16 cellular contexts compared by ENCODE assay signal in the genomic region with DNA sequence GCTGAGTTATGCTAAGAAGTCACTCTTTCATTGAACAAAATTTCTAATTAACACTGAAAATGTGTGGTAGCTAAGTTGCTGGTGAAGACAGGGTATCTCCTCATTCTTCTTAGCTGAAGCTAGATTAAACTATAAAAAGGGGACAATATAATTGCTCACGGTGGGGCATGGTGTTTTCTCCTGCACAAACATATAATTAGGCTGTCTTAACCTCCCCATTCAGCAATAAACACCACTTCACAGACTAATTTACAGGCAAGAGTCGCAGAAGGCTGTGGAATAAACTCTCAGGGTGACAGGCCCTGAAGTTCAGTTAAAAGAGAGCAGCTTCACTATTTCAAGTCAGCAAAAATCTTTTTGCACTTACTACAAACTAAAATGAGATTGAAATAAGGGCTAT.
DNase-seq lines count a peak whose midpoint lies in the region; ATAC-seq and TF ChIP-seq lines count a peak whose summit lies in the region.
"Had no signal": no experiment of that assay in that cellular context is flagged by ENCODE, and none has a peak within 500 bp of the region (broad histone marks: within the 10 kb centered on the region; RNA-seq: fewer than 3 reads in every experiment).

No MANE protein-coding gene starts in this region.

- H2AK5ac ChIP-seq in neuronal stem cell (ENCODE audit: low read depth, low read length), result no peak overlapping the region

- no peak overlapping the region for H3K27ac Mint-ChIP-seq in activated naive CD4-positive, alpha-beta T cell treated with anti-CD3 and anti-CD28 coated beads for 36 hours
- H3K27ac Mint-ChIP-seq in activated CD8-positive, alpha-beta T cell treated with anti-CD3 and anti-CD28 coated beads, Interleukin-2, amount 10 ng/mL, durations not matched to agents 7 days and 5 days, result no peak overlapping the region
- H3K27ac Mint-ChIP-seq: CD4-positive, alpha-beta memory T cell had no signal

- H3K79me1 ChIP-seq in neuronal stem cell (ENCODE audit: low read depth, low read length), result no peaks in the 10 kb centered on the region

- no peaks in the 10 kb centered on the region for H3K9me3 ChIP-seq in HEK293 (ENCODE audit: control insufficient read depth, insufficient read depth, low read depth, low read length)
- H3K9me3 ChIP-seq in SK-N-MC (ENCODE audit: low read depth, low read length), result no peaks in the 10 kb centered on the region
- H3K9me3 ChIP-seq in neuronal stem cell (replicated peaks in 1 of 2; ENCODE audit: control insufficient read depth in 2 of 2, insufficient read depth in 1 of 2, low read depth in 1 of 2, low read length in 2 of 2), result no peaks in the 10 kb centered on the region
- H3K9me3 ChIP-seq in right lobe of liver, result no peaks in the 10 kb centered on the region
- H3K9me3 ChIP-seq: BE2C, HAP-1 had no signal

- no peak overlapping the region for H3K4me2 ChIP-seq in neuronal stem cell (ENCODE audit: insufficient read depth, low read length, poor library complexity, severe bottlenecking)

- no peak overlapping the region for H3K4me3 Mint-ChIP-seq in activated naive CD4-positive, alpha-beta T cell treated with anti-CD3 and anti-CD28 coated beads for 36 hours
- H3K4me3 Mint-ChIP-seq in activated CD8-positive, alpha-beta T cell treated with anti-CD3 and anti-CD28 coated beads, Interleukin-2, amount 10 ng/mL, durations not matched to agents 7 days and 5 days, result no peak overlapping the region
- H3K4me3 Mint-ChIP-seq: CD4-positive, alpha-beta memory T cell had no signal

- CTCF ChIA-PET in HEK293 (lab: Yijun Ruan, JAX), result interaction anchor here (0.6 to 1.0 kb wide), 3 partner anchors 61 to 777 kb away, joined by 3 read pairs; no protein-coding TSS in a partner anchor
- CTCF ChIA-PET in activated naive CD4-positive, alpha-beta T cell treated with anti-CD3 and anti-CD28 coated beads for 36 hours (lab: Charles Lee), result no interaction called here
- CTCF ChIA-PET in activated CD8-positive, alpha-beta T cell treated with anti-CD3 and anti-CD28 coated beads, Interleukin-2, amount 10 ng/mL, durations not matched to agents 7 days and 5 days (lab: Charles Lee), result no interaction called here

- no peak overlapping the region for H3K14ac ChIP-seq in neuronal stem cell (ENCODE audit: low read length)

- no peak overlapping the region for H4K91ac ChIP-seq in neuronal stem cell (ENCODE audit: low read depth, low read length, poor library complexity)

- H4K8ac ChIP-seq in neuronal stem cell (ENCODE audit: low read depth, low read length), result no peak overlapping the region

- TF ChIP-seq CTCF in HEK293 (tag by site-specific recombination; IDR thresholded peaks at IDR 0.05) (no peak), right lobe of liver (IDR thresholded peaks at IDR 0.05) (no peak)

- H3K4me3 ChIP-seq in ACC112 (ENCODE audit: low read depth, low read length) (no peak overlapping the region), HEK293 (ENCODE audit: low read depth, low read length) (no peak overlapping the region), SK-N-MC (peak overlapping the region; percentile 48), neuronal stem cell (ENCODE audit: low read length in 2 of 2) (no peak overlapping the region), right lobe of liver (no peak overlapping the region)
- H3K4me3 ChIP-seq: HAP-1 had no signal

- H3K9ac ChIP-seq in SK-N-MC (ENCODE audit: insufficient read length), result peak overlapping the region; percentile 44
- H3K9ac ChIP-seq in neuronal stem cell (ENCODE audit: low read depth, low read length, poor library complexity), result no peak overlapping the region

- no peak overlapping the region for H3K23ac ChIP-seq in neuronal stem cell (ENCODE audit: low read depth, low read length, poor library complexity)

- H3K79me2 ChIP-seq in ACC112 (ENCODE audit: control insufficient read depth, insufficient read depth, low read length, unreplicated experiment), result no peaks in the 10 kb centered on the region

- no peak overlapping the region for H2BK120ac ChIP-seq in neuronal stem cell (ENCODE audit: low read depth, low read length)

- TF ChIP-seq POLR2A in right lobe of liver (IDR thresholded peaks at IDR 0.05), result no peak

- POLR2A ChIA-PET in HEK293 (lab: Yijun Ruan, JAX), result no interaction called here
- POLR2A ChIA-PET in activated CD8-positive, alpha-beta T cell treated with anti-CD3 and anti-CD28 coated beads, Interleukin-2, amount 10 ng/mL, durations not matched to agents 7 days and 5 days (lab: Charles Lee), result no interaction called here

- no peak for ATAC-seq in right lobe of liver
- ATAC-seq in activated CD8-positive, alpha-beta T cell treated with anti-CD3 and anti-CD28 coated beads, Interleukin-2, amount 10 ng/mL, durations not matched to agents 7 days and 5 days, result no peak

- no peak overlapping the region for H2BK15ac ChIP-seq in neuronal stem cell (ENCODE audit: low read length)

- H3K18ac ChIP-seq in neuronal stem cell (ENCODE audit: low read length), result no peak overlapping the region

- H2AFZ ChIP-seq in ACC112 (ENCODE audit: low read length, unreplicated experiment) (no peak overlapping the region), neuronal stem cell (ENCODE audit: low read length) (no peak overlapping the region)

- H2BK12ac ChIP-seq in neuronal stem cell (ENCODE audit: low read length), result no peak overlapping the region

- no peaks in the 10 kb centered on the region for H3K9me3 Mint-ChIP-seq in activated naive CD4-positive, alpha-beta T cell treated with anti-CD3 and anti-CD28 coated beads for 36 hours
- no peaks in the 10 kb centered on the region for H3K9me3 Mint-ChIP-seq in activated CD8-positive, alpha-beta T cell treated with anti-CD3 and anti-CD28 coated beads, Interleukin-2, amount 10 ng/mL, durations not matched to agents 7 days and 5 days (ENCODE audit: insufficient read depth)

- no peak overlapping the region for H3K4ac ChIP-seq in neuronal stem cell (ENCODE audit: low read length)

- intact Hi-C loops in right lobe of liver (cut with DNase I), result no loop called here
- intact Hi-C loops in activated naive CD4-positive, alpha-beta T cell treated with anti-CD3 and anti-CD28 coated beads for 36 hours (cut with micrococcal nuclease), result no loop called here

- H3K27me3 ChIP-seq in ACC112 (ENCODE audit: insufficient read depth, low read length) (no peaks in the 10 kb centered on the region), neuronal stem cell (ENCODE audit: control insufficient read depth in 3 of 3, insufficient read depth in 3 of 3, low read depth in 1 of 3, low read length in 3 of 3) (no peaks in the 10 kb centered on the region), right lobe of liver (no peaks in the 10 kb centered on the region)
- H3K27me3 ChIP-seq: BE2C had no signal

- no CpG with 5 or more reads among the region's 2 CpGs for WGBS in neuronal stem cell (ENCODE audit: extremely low coverage in 2 of 2, insufficient read length in 2 of 2, insufficient replicate concordance in 1 of 2), 2 donors
- 50% methylated on average over 2 of the region's 2 CpGs for WGBS in right lobe of liver (ENCODE audit: insufficient coverage, low coverage, low lambda C conversion rate, missing lambda C conversion rate)

- peaks cover 16% of the 10 kb centered on the region for H3K4me1 ChIP-seq in ACC112 (ENCODE audit: control insufficient read depth, insufficient read depth, low read length, unreplicated experiment)
- peaks cover 6% of the 10 kb centered on the region; the same call in 1 of the 2 replicates for H3K4me1 ChIP-seq in HEK293 (ENCODE audit: control insufficient read depth, insufficient read depth, low read length)
- peaks cover 0 to 11% of the 10 kb centered on the region in 2 donors for H3K4me1 ChIP-seq in neuronal stem cell (ENCODE audit: control insufficient read depth in 2 of 2, insufficient read depth in 1 of 2, low read depth in 1 of 2, low read length in 2 of 2)
- no peaks in the 10 kb centered on the region for H3K4me1 ChIP-seq in right lobe of liver
- H3K4me1 ChIP-seq: BE2C, HAP-1 had no signal

- no peak for DNase-seq in SK-N-MC (ENCODE audit: low read depth, low spot score)
- no peak for DNase-seq in neuronal stem cell (ENCODE audit: low spot score)
- DNase-seq in right lobe of liver, result no peak
- DNase-seq in activated naive CD4-positive, alpha-beta T cell treated with anti-CD3 and anti-CD28 coated beads for 36 hours, result no peak
- no peak for DNase-seq in activated CD8-positive, alpha-beta T cell treated with anti-CD3 and anti-CD28 coated beads, Interleukin-2, amount 10 ng/mL, durations not matched to agents 7 days and 5 days
- DNase-seq in NCI-H187 treated with DMSO at 0.1 percent for 48 hours (lab: John Stamatoyannopoulos, UW), result no peak
- DNase-seq: BE2C; CD4-positive, alpha-beta memory T cell; DMS153; DMS79 treated with DMSO at 0.1 percent for 48 hours; EL had no signal

- H3K4me1 Mint-ChIP-seq in activated naive CD4-positive, alpha-beta T cell treated with anti-CD3 and anti-CD28 coated beads for 36 hours (ENCODE audit: low read depth), result no peaks in the 10 kb centered on the region
- no peaks in the 10 kb centered on the region for H3K4me1 Mint-ChIP-seq in activated CD8-positive, alpha-beta T cell treated with anti-CD3 and anti-CD28 coated beads, Interleukin-2, amount 10 ng/mL, durations not matched to agents 7 days and 5 days (ENCODE audit: low read depth)
- H3K4me1 Mint-ChIP-seq: CD4-positive, alpha-beta memory T cell had no signal

- H2BK5ac ChIP-seq in neuronal stem cell (ENCODE audit: low read length), result no peak overlapping the region

- H3K36me3 Mint-ChIP-seq in activated naive CD4-positive, alpha-beta T cell treated with anti-CD3 and anti-CD28 coated beads for 36 hours (ENCODE audit: low read depth), result no peaks in the 10 kb centered on the region
- no peaks in the 10 kb centered on the region for H3K36me3 Mint-ChIP-seq in activated CD8-positive, alpha-beta T cell treated with anti-CD3 and anti-CD28 coated beads, Interleukin-2, amount 10 ng/mL, durations not matched to agents 7 days and 5 days (ENCODE audit: low read depth)
- H3K36me3 Mint-ChIP-seq: CD4-positive, alpha-beta memory T cell had no signal

- no peaks in the 10 kb centered on the region for H3K36me3 ChIP-seq in ACC112 (ENCODE audit: insufficient read depth, low read length)
- H3K36me3 ChIP-seq in HEK293 (ENCODE audit: control insufficient read depth in 2 of 2, insufficient read depth in 1 of 2, low read length in 2 of 2), result no peaks in the 10 kb centered on the region
- H3K36me3 ChIP-seq in SK-N-MC (ENCODE audit: insufficient read depth, low read length), result no peaks in the 10 kb centered on the region
- no peaks in the 10 kb centered on the region for H3K36me3 ChIP-seq in neuronal stem cell (replicated peaks in 1 of 2; ENCODE audit: control insufficient read depth in 2 of 2, insufficient read depth in 2 of 2, low read length in 2 of 2)
- no peaks in the 10 kb centered on the region for H3K36me3 ChIP-seq in right lobe of liver
- H3K36me3 ChIP-seq: BE2C, HAP-1 had no signal

- peak overlapping the region; percentile 63 for H3K27ac ChIP-seq in ACC112 (ENCODE audit: low read depth, low read length)
- no peak overlapping the region for H3K27ac ChIP-seq in HEK293 (ENCODE audit: extremely low read depth, low read depth, low read length)
- peak overlapping the region; percentile 99 for H3K27ac ChIP-seq in SK-N-MC
- peak overlapping the region; percentile 24 for H3K27ac ChIP-seq in neuronal stem cell (replicated peaks; ENCODE audit: low read length)
- H3K27ac ChIP-seq in right lobe of liver, result no peak overlapping the region
- H3K27ac ChIP-seq: C4-2B, HL-60 had no signal

- H3K27me3 Mint-ChIP-seq in activated naive CD4-positive, alpha-beta T cell treated with anti-CD3 and anti-CD28 coated beads for 36 hours (ENCODE audit: low read depth), result no peaks in the 10 kb centered on the region
- H3K27me3 Mint-ChIP-seq in activated CD8-positive, alpha-beta T cell treated with anti-CD3 and anti-CD28 coated beads, Interleukin-2, amount 10 ng/mL, durations not matched to agents 7 days and 5 days (ENCODE audit: low read depth), result no peaks in the 10 kb centered on the region

Comparison
In these comparisons a context has a peak if more than half of its experiments do, and no peak if none do; other contexts are left out.
1. H3K27ac ChIP-seq: peak in ACC112 (single experiment), SK-N-MC (single experiment) and neuronal stem cell (single experiment); none in HEK293 (single experiment) and right lobe of liver (0 of 3).